In the genomic region with DNA sequence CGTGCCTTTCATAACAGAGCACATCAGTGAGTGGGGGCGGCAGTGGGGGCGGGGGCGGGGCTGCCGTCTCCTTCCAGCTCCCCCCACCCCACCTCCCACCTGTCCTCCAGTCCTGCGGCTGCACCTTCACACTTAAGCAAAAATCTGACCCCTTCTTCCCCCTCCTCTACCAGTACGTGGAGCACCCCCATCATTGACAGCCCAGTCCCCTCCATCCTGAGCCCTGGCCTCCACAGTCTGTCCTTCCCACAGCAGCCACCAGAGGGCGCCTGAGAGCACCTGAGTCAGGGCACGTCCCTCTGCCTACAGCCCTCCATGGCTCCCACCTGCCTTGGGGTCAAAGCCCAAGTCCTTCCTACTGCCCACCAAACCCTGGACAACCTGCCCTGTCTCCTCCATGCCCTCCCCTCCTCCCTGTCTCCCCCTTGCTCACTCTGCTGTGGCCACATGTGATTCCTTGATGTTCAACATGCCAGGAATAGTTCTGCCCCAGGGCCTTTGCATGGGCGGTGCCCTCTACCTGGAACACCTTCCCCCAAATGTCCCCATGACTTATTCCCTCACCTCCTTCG, we compare ENCODE assay signal across 9 cellular contexts. TPM values are rescaled to one million over a fixed set of nuclear protein-coding genes. Genes with fewer than 3 reads are reported as not detected.
DNase-seq lines count a peak whose midpoint lies in the region; ATAC-seq and TF ChIP-seq lines count a peak whose summit lies in the region.
"Had no signal": no experiment of that assay in that cellular context is flagged by ENCODE, and none has a peak within 500 bp of the region (broad histone marks: within the 10 kb centered on the region; RNA-seq: fewer than 3 reads in every experiment).

No MANE protein-coding gene starts in this region.

- H3K4me1 ChIP-seq in SJCRH30 (peaks cover 9% of the 10 kb centered on the region; the same call in 1 of the 2 replicates), hepatocyte (ENCODE audit: insufficient read depth) (peaks cover 9% of the 10 kb centered on the region)

- no peaks in the 10 kb centered on the region for H3K79me2 ChIP-seq in hepatocyte

- H4K20me1 ChIP-seq in hepatocyte (ENCODE audit: insufficient read depth, poor library complexity, severe bottlenecking): no peaks in the 10 kb centered on the region

- H3K36me3 ChIP-seq in SJCRH30 (no peaks in the 10 kb centered on the region), hepatocyte (replicated peaks; ENCODE audit: insufficient read depth, low read depth) (no peaks in the 10 kb centered on the region)

- 42% methylated on average over 6 of the region's 11 CpGs for WGBS in hepatocyte (ENCODE audit: low lambda C conversion rate, missing lambda C conversion rate)

- no peak overlapping the region for H2AFZ ChIP-seq in hepatocyte

- H3K27me3 ChIP-seq in SJCRH30 (no peaks in the 10 kb centered on the region; the same call in 1 of the 2 replicates), hepatocyte (no peaks in the 10 kb centered on the region)

- peak; percentile 53 for DNase-seq in NCI-H2196 (lab: John Stamatoyannopoulos, UW; ENCODE audit: unreplicated experiment)
- DNase-seq in NCI-H2196 treated with DMSO at 0.1 percent for 48 hours (lab: John Stamatoyannopoulos, UW; ENCODE audit: unreplicated experiment): no peak
- DNase-seq in SJCRH30: peak; percentile 73 to 82
- DNase-seq in activated gamma-delta T cell treated with anti-CD3 and anti-CD28 coated beads, Interleukin-2, amount 50 U/mL, for 16 hours (ENCODE audit: low read depth): peak; percentile 48
- DNase-seq in hepatocyte (ENCODE audit: low spot score): peak; percentile 25
- DNase-seq in stimulated activated CD4-positive, alpha-beta T cell treated with anti-CD3 and anti-CD28 coated beads, Interleukin-1b, Interleukin-23, amount 100 ng/mL, for 24 hours (ENCODE audit: low read depth in 4 of 4, low spot score in 1 of 4): peak; percentile 48 to 70 (median 56)
- no peak for DNase-seq in SW480 (ENCODE audit: low spot score)

- H3K9me3 ChIP-seq in SJCRH30 (replicated peaks): no peaks in the 10 kb centered on the region
- no peaks in the 10 kb centered on the region for H3K9me3 ChIP-seq in hepatocyte (ENCODE audit: low read depth)

- no peak overlapping the region for H3K27ac ChIP-seq in SJCRH30
- H3K27ac ChIP-seq in hepatocyte: no peak overlapping the region

- no peaks in the 10 kb centered on the region for H3K9me2 ChIP-seq in hepatocyte (replicated peaks; ENCODE audit: insufficient read depth)

- ATAC-seq in GM21360 (IDR thresholded peaks at IDR 0.05; ENCODE audit: unreplicated experiment): no peak

- H3K4me2 ChIP-seq in hepatocyte: no peak overlapping the region

- H3K4me3 ChIP-seq in SJCRH30 (no peak overlapping the region), hepatocyte (no peak overlapping the region)

- TF ChIP-seq CTCF in hepatocyte (IDR thresholded peaks at IDR 0.05; ENCODE audit: poor library complexity): peak; percentile 44

RNA-seq across cellular contexts. Expression of gene EBI3, which starts 4.0 kb away (rescaled TPM):
- total RNA-seq in SJCRH30 (2014; rRNA removed; shearing (Covaris generic)): not detected in 2 replicates
- total RNA-seq in hepatocyte: 3.0 and 5.9 TPM in 2 replicates
- polyA plus RNA-seq in hepatocyte: 7.6 and 8.2 TPM in 2 replicates

RNA-seq across cellular contexts. Expression of gene YJU2, which starts 13.5 kb away (rescaled TPM):
- 14.5 and 14.7 TPM in 2 replicates for total RNA-seq in SJCRH30 (2014; rRNA removed; shearing (Covaris generic))
- total RNA-seq in hepatocyte: 12.3 and 18.8 TPM in 2 replicates
- 13.1 and 16.0 TPM in 2 replicates for polyA plus RNA-seq in hepatocyte

RNA-seq across cellular contexts. Expression of gene SHD, which starts 45.7 kb away (rescaled TPM):
- total RNA-seq in SJCRH30 (2014; rRNA removed; shearing (Covaris generic)): 97.9 and 101 TPM in 2 replicates
- 0.08 TPM in 1 of 2 replicates, not detected in the other for total RNA-seq in hepatocyte
- 3.4 and 4.6 TPM in 2 replicates for polyA plus RNA-seq in hepatocyte
- total RNA-seq: glomerular endothelial cell had no signal

RNA-seq across cellular contexts. Expression of gene ANKRD24, which starts 50.9 kb away (rescaled TPM):
- total RNA-seq in SJCRH30 (2014; rRNA removed; shearing (Covaris generic)): 0.05 and 0.45 TPM in 2 replicates
- total RNA-seq in hepatocyte: 0.84 and 3.4 TPM in 2 replicates
- 1.5 and 2.0 TPM in 2 replicates for polyA plus RNA-seq in hepatocyte

RNA-seq across cellular contexts. Expression of gene SIRT6, which starts 51.0 kb away (rescaled TPM):
- 11.3 and 14.0 TPM in 2 replicates for total RNA-seq in SJCRH30 (2014; rRNA removed; shearing (Covaris generic))
- total RNA-seq in hepatocyte: 15.6 and 15.7 TPM in 2 replicates
- polyA plus RNA-seq in hepatocyte: 9.9 and 16.8 TPM in 2 replicates

Comparison
In these comparisons a context has a peak if more than half of its experiments do, and no peak if none do; other contexts are left out.
1. DNase-seq: peak in NCI-H2196 (single experiment), SJCRH30 (2 of 2), activated gamma-delta T cell treated with anti-CD3 and anti-CD28 coated beads, Interleukin-2, amount 50 U/mL, for 16 hours (single experiment), hepatocyte (single experiment) and stimulated activated CD4-positive, alpha-beta T cell treated with anti-CD3 and anti-CD28 coated beads, Interleukin-1b, Interleukin-23, amount 100 ng/mL, for 24 hours (4 of 4); none in NCI-H2196 treated with DMSO at 0.1 percent for 48 hours (single experiment) and SW480 (single experiment).
2. RNA of gene SHD, which starts 45.7 kb away (total RNA-seq): 97.9 to 101 TPM in SJCRH30; 0.08 TPM in hepatocyte; every median in the first group is over 10 times any median in the second.